In genomic region chr9:89496645-89497044, GRCh38 we compare ENCODE assay signal across 9 cellular contexts. TPM values are rescaled to one million over a fixed set of nuclear protein-coding genes. Genes with fewer than 3 reads are reported as not detected.
A peak's percentile ranks its signal among the peaks of the same experiment; 100 is the strongest.
DNase-seq lines count a peak whose midpoint lies in the region; ATAC-seq and TF ChIP-seq lines count a peak whose summit lies in the region.
"Had no signal": no experiment of that assay in that cellular context is flagged by ENCODE, and none has a peak within 500 bp of the region (broad histone marks: within the 10 kb centered on the region; RNA-seq: fewer than 3 reads in every experiment).

No MANE protein-coding gene starts in this region.

- CTCF ChIA-PET in MCF 10A (lab: Yijun Ruan, JAX) (no interaction called here), mammary epithelial cell (lab: Charles Lee; ENCODE audit: low non-redundant PET) (no interaction called here), HEK293T (lab: Yijun Ruan, JAX) (no interaction called here)

- TF ChIP-seq CTCF in MCF 10A (IDR thresholded peaks at IDR 0.05; ENCODE audit: unreplicated experiment) (no peak), mammary epithelial cell (conservative IDR thresholded peaks at IDR 0.05 in 1 of 2, IDR thresholded peaks at IDR 0.05 in 1 of 2; ENCODE audit: extremely low read depth in 1 of 2, insufficient read depth in 1 of 2, low read depth in 1 of 2, low read length in 2 of 2) (no peak), body of pancreas (IDR thresholded peaks at IDR 0.05) (no peak)

- H3K4me2 ChIP-seq in mammary epithelial cell (ENCODE audit: insufficient read depth, low read depth, low read length), result no peak overlapping the region
- H3K4me2 ChIP-seq in GM23248 (ENCODE audit: unreplicated experiment), result no peak overlapping the region

- H3K36me3 ChIP-seq in mammary epithelial cell (ENCODE audit: insufficient read depth, low read length) (no peaks in the 10 kb centered on the region), body of pancreas (replicated peaks in 1 of 2; ENCODE audit: insufficient read depth in 1 of 2, low read depth in 2 of 2) (no peaks in the 10 kb centered on the region), urinary bladder (ENCODE audit: insufficient read depth) (no peaks in the 10 kb centered on the region), GM23248 (ENCODE audit: low read depth) (no peaks in the 10 kb centered on the region)
- H3K36me3 ChIP-seq: SJSA1 had no signal

- intact Hi-C loops in MCF 10A (cut with micrococcal nuclease), result no loop called here
- intact Hi-C loops in mammary epithelial cell (cut with micrococcal nuclease), result no loop called here
- intact Hi-C loops in body of pancreas (cut with DNase I), result no loop called here

- H4K20me1 ChIP-seq in mammary epithelial cell (ENCODE audit: insufficient read depth, low read length) (no peaks in the 10 kb centered on the region), GM23248 (ENCODE audit: insufficient read depth) (no peaks in the 10 kb centered on the region)

- no peak for TF ChIP-seq POLR2A in body of pancreas (IDR thresholded peaks at IDR 0.05)

- POLR2A ChIA-PET in MCF 10A (lab: Yijun Ruan, JAX) (no interaction called here), HEK293T (lab: Yijun Ruan, JAX) (no interaction called here)

- dilution Hi-C loops in mammary epithelial cell (cut with HindIII; ENCODE audit: low sequenced_read_pairs), result loop anchor here (5.0 kb wide), 1 partner anchor 94 kb away; no protein-coding TSS in a partner anchor

- H3K9ac ChIP-seq in mammary epithelial cell (ENCODE audit: insufficient read depth, low read length), result no peak overlapping the region
- no peak overlapping the region for H3K9ac ChIP-seq in GM23248

- H3K4me1 ChIP-seq in mammary epithelial cell (ENCODE audit: insufficient read depth, low read length), result peaks cover 5% of the 10 kb centered on the region
- peaks cover 14% of the 10 kb centered on the region for H3K4me1 ChIP-seq in body of pancreas
- H3K4me1 ChIP-seq in urinary bladder (ENCODE audit: insufficient read depth), result no peaks in the 10 kb centered on the region
- no peaks in the 10 kb centered on the region for H3K4me1 ChIP-seq in GM23248 (ENCODE audit: insufficient read depth)
- H3K4me1 ChIP-seq: SJSA1 had no signal

- no peaks in the 10 kb centered on the region for H3K36me3 Mint-ChIP-seq in MCF 10A (ENCODE audit: insufficient read depth, unreplicated experiment)

- H3K4me1 Mint-ChIP-seq in MCF 10A (ENCODE audit: insufficient read depth, unreplicated experiment), result peaks cover 9% of the 10 kb centered on the region

- peaks cover 12% of the 10 kb centered on the region for H3K27me3 Mint-ChIP-seq in MCF 10A (ENCODE audit: insufficient read depth, unreplicated experiment)

- no peak overlapping the region for H2AFZ ChIP-seq in mammary epithelial cell (ENCODE audit: low read depth, low read length)
- no peak overlapping the region for H2AFZ ChIP-seq in GM23248

- H3K9me3 ChIP-seq in mammary epithelial cell (replicated peaks; ENCODE audit: insufficient read depth, low read length) (no peaks in the 10 kb centered on the region), body of pancreas (no peaks in the 10 kb centered on the region), GM23248 (ENCODE audit: low read depth) (no peaks in the 10 kb centered on the region)
- H3K9me3 ChIP-seq: SJSA1 had no signal

- H3K4me3 ChIP-seq in mammary epithelial cell (replicated peaks in 1 of 3; ENCODE audit: insufficient read depth in 1 of 3, low read depth in 2 of 3, low read length in 3 of 3) (no peak overlapping the region), body of pancreas (peak overlapping the region in 1 of 2 donors; percentile 70), urinary bladder (ENCODE audit: low read depth, low read length) (peak overlapping the region; percentile 96), GM23248 (no peak overlapping the region)
- H3K4me3 ChIP-seq: SJSA1 had no signal

- no peak for ATAC-seq in body of pancreas

- H3K79me2 ChIP-seq in mammary epithelial cell (ENCODE audit: insufficient read depth, low read length) (no peaks in the 10 kb centered on the region), GM23248 (ENCODE audit: insufficient read depth) (no peaks in the 10 kb centered on the region)

- in situ Hi-C loops in mammary epithelial cell (cut with MboI; ENCODE audit: low sequenced_read_pairs in 2 of 2) (no loop called here), GM23248 (cut with MboI) (no loop called here)

- H3K9me2 ChIP-seq in GM23248 (ENCODE audit: insufficient read depth), result no peaks in the 10 kb centered on the region

- no peak for DNase-seq in MCF 10A (ENCODE audit: unreplicated experiment)
- DNase-seq in mammary epithelial cell, result no peak
- no peak for DNase-seq in body of pancreas
- peak; percentile 42 for DNase-seq in midbrain (lab: John Stamatoyannopoulos, UW)
- no peak for DNase-seq in HEK293T (ENCODE audit: extremely low spot score)
- no peak for DNase-seq in kidney glomerular epithelial cell (lab: John Stamatoyannopoulos, UW)
- no peak for DNase-seq in GM23248

- no peaks in the 10 kb centered on the region for H3K9me3 Mint-ChIP-seq in MCF 10A (ENCODE audit: unreplicated experiment)

- no peaks in the 10 kb centered on the region for H3F3A ChIP-seq in GM23248 (ENCODE audit: insufficient read depth)

- H3K27ac Mint-ChIP-seq in MCF 10A (ENCODE audit: low read depth, unreplicated experiment), result no peak overlapping the region

- H3K27me3 ChIP-seq in mammary epithelial cell (ENCODE audit: insufficient read depth, low read length), result peaks cover 5% of the 10 kb centered on the region
- no peaks in the 10 kb centered on the region for H3K27me3 ChIP-seq in body of pancreas
- peaks cover 12% of the 10 kb centered on the region for H3K27me3 ChIP-seq in GM23248 (replicated peaks; ENCODE audit: insufficient read depth)
- H3K27me3 ChIP-seq: SJSA1 had no signal

- WGBS in mammary epithelial cell (ENCODE audit: low coverage, missing lambda C conversion rate), result 44% methylated on average over 2 of the region's 9 CpGs
- 28 to 76% methylated on average over 6 to 9 of the region's 9 CpGs for WGBS in body of pancreas, 2 donors
- 51% methylated on average over 9 of the region's 9 CpGs for WGBS in urinary bladder
- 28 to 33% methylated on average over 9 of the region's 9 CpGs for WGBS in GM23248 (ENCODE audit: low coverage in 1 of 2, low lambda C conversion rate in 2 of 2, missing lambda C conversion rate in 2 of 2), 2 experiments

- TSS peak; percentile 25 for BruUV-seq in MCF 10A (replicated peaks; lab: Mats Ljungman, UMichigan)
- BruUV-seq in mammary epithelial cell (replicated peaks; lab: Mats Ljungman, UMichigan), result no TSS peak

- H3K4me3 Mint-ChIP-seq in MCF 10A (ENCODE audit: unreplicated experiment), result peak overlapping the region; percentile 80

- no peak overlapping the region for H3K27ac ChIP-seq in mammary epithelial cell (ENCODE audit: insufficient read depth, low read depth, low read length)
- peak overlapping the region in 3 of 4 donors; percentile 13 to 74 (median 67) for H3K27ac ChIP-seq in body of pancreas
- H3K27ac ChIP-seq in urinary bladder (ENCODE audit: low read depth), result no peak overlapping the region
- H3K27ac ChIP-seq in GM23248, result no peak overlapping the region
- H3K27ac ChIP-seq: SJSA1 had no signal

TF ChIP-seq in HEK293T, 16 proteins besides CTCF, POLR2A, EP300 and RAD21:
- no peak for TF ChIP-seq LEF1 (IDR thresholded peaks at IDR 0.05; ENCODE audit: borderline replicate concordance)

RNA-seq across cellular contexts. Expression of gene SEMA4D, which starts 1.3 kb away (rescaled TPM):
- total RNA-seq in MCF 10A (2022) (4.2 and 7.4 TPM in 2 replicates), mammary epithelial cell (1 to 10 TPM; 1.7 to 2.3 TPM), body of pancreas (10 to 100 TPM; 15.6 to 18.1 TPM), urinary bladder (14.0 TPM)
- polyA plus RNA-seq in mammary epithelial cell (0.71 TPM), urinary bladder (9.1 TPM), GM23248 (2016; fragmentation: Nextera tagmentation; extraction: Ambion mirVana) (0.11 and 0.25 TPM in 2 replicates)
- 2.5 TPM for polyA minus RNA-seq in mammary epithelial cell
- total RNA-seq in GM23248 (2014; rRNA removed; shearing (Covaris generic)), result 0.11 and 1.3 TPM in 2 replicates

Comparison
In these comparisons a context has a peak if more than half of its experiments do, and no peak if none do; other contexts are left out.
1. H3K27ac ChIP-seq: peak in body of pancreas (3 of 4); none in mammary epithelial cell (single experiment), urinary bladder (single experiment) and GM23248 (single experiment).